ENCODE assay signal across 7 cellular contexts in genomic region chr2:1744446-1745170, GRCh38. TPM values are rescaled to one million over a fixed set of nuclear protein-coding genes. Genes with fewer than 3 reads are reported as not detected.
DNase-seq lines count a peak whose midpoint lies in the region; ATAC-seq and TF ChIP-seq lines count a peak whose summit lies in the region.

TSS of gene PXDN (minus strand) at chr2:1744515. CDS start at chr2:1744455, 60 bp downstream.

- H3K27ac ChIP-seq in foreskin keratinocyte (peak within 1 kb of the TSS; percentile 93), neural progenitor cell (peak within 1 kb of the TSS; percentile 53)

- H2AFZ ChIP-seq in neural progenitor cell (replicated peaks): peak within 1 kb of the TSS; percentile 4

- H3K9me3 Mint-ChIP-seq in neural progenitor cell: peaks cover 23% of the 10 kb centered on the region

- peaks cover 77% of the 10 kb centered on the region for H3K27me3 Mint-ChIP-seq in T-helper 17 cell
- H3K27me3 Mint-ChIP-seq in neural progenitor cell (ENCODE audit: insufficient read depth, low read depth): peaks cover 23% of the 10 kb centered on the region

- H3K9me3 ChIP-seq in T-helper 17 cell (ENCODE audit: control insufficient read depth, low read length, poor library complexity, severe bottlenecking) (no peaks in the 10 kb centered on the region), neural progenitor cell (ENCODE audit: low read depth) (no peaks in the 10 kb centered on the region)

- H3K4me1 ChIP-seq in foreskin keratinocyte (peaks cover 5% of the 10 kb centered on the region), neural progenitor cell (peaks cover 12% of the 10 kb centered on the region)

- peak; percentile 50 for DNase-seq in HK-2 (ENCODE audit: unreplicated experiment)
- no peak for DNase-seq in T-helper 17 cell
- DNase-seq in foreskin keratinocyte: peak in 1 of 2 donors; percentile 69
- peak; percentile 76 for DNase-seq in neural progenitor cell (ENCODE audit: low spot score)
- DNase-seq in stimulated activated CD8-positive, alpha-beta memory T cell treated with anti-CD3 and anti-CD28 coated beads, Interleukin-4, amount 100 ng/mL, for 48 hours: no peak
- DNase-seq in DMS153 (lab: John Stamatoyannopoulos, UW): no peak

- H3K4me1 Mint-ChIP-seq in T-helper 17 cell (peaks cover 5% of the 10 kb centered on the region), neural progenitor cell (peaks cover 21% of the 10 kb centered on the region)

- H4K20me1 ChIP-seq in neural progenitor cell (ENCODE audit: low read depth): peaks cover 37% of the 10 kb centered on the region

- peaks cover 2% of the 10 kb centered on the region for H3K27me3 ChIP-seq in foreskin keratinocyte
- peaks cover 59% of the 10 kb centered on the region for H3K27me3 ChIP-seq in neural progenitor cell

- peaks cover 22% of the 10 kb centered on the region for H3F3A ChIP-seq in neural progenitor cell (ENCODE audit: low read depth)

- no peak within 1 kb of the TSS for H3K27ac Mint-ChIP-seq in T-helper 17 cell
- peak within 1 kb of the TSS; percentile 57 for H3K27ac Mint-ChIP-seq in neural progenitor cell

- ATAC-seq in T-helper 17 cell: no peak
- ATAC-seq in foreskin keratinocyte: peak; percentile 50
- no peak for ATAC-seq in GM18520 (IDR thresholded peaks at IDR 0.05; ENCODE audit: unreplicated experiment)

- no peaks in the 10 kb centered on the region for H3K36me3 Mint-ChIP-seq in T-helper 17 cell (ENCODE audit: low read depth)
- H3K36me3 Mint-ChIP-seq in neural progenitor cell: peaks cover 23% of the 10 kb centered on the region

- H3K36me3 ChIP-seq in neural progenitor cell: no peaks in the 10 kb centered on the region

- H3K4me3 Mint-ChIP-seq in T-helper 17 cell (peak within 1 kb of the TSS; percentile 86), neural progenitor cell (peak within 1 kb of the TSS; percentile 96)

- peak within 1 kb of the TSS; percentile 37 for H3K9ac ChIP-seq in neural progenitor cell

- peak within 1 kb of the TSS; percentile 83 for H3K4me2 ChIP-seq in neural progenitor cell

- H3K4me3 ChIP-seq in neural progenitor cell: peak within 1 kb of the TSS; percentile 93

- TF ChIP-seq CTCF in foreskin keratinocyte (conservative IDR thresholded peaks at IDR 0.05): no peak
- TF ChIP-seq CTCF in neural progenitor cell (IDR thresholded peaks at IDR 0.05): no peak

- peaks cover 35% of the 10 kb centered on the region for H3K79me2 ChIP-seq in neural progenitor cell (ENCODE audit: low read depth)

RNA-seq across cellular contexts. Expression of gene PXDN, which starts in this region (rescaled TPM):
- total RNA-seq in T-helper 17 cell (not detected), foreskin keratinocyte (91.4 and 96.5 TPM in 2 replicates), neural progenitor cell (ENCODE audit: low replicate concordance) (118 and 128 TPM in 2 replicates)
- polyA plus RNA-seq in foreskin keratinocyte: 26.9 and 28.0 TPM in 2 replicates

Comparison
In these comparisons a context has a peak if more than half of its experiments do, and no peak if none do; other contexts are left out.
1. RNA of gene PXDN (total RNA-seq): 118 to 128 TPM in neural progenitor cell and 91.4 to 96.5 TPM in foreskin keratinocyte; not detected in T-helper 17 cell; every median in the first group is over 10 times any median in the second.
2. DNase-seq: peak in HK-2 (single experiment) and neural progenitor cell (single experiment); none in T-helper 17 cell (0 of 3), stimulated activated CD8-positive, alpha-beta memory T cell treated with anti-CD3 and anti-CD28 coated beads, Interleukin-4, amount 100 ng/mL, for 48 hours (single experiment) and DMS153 (single experiment).